In the genomic region with DNA sequence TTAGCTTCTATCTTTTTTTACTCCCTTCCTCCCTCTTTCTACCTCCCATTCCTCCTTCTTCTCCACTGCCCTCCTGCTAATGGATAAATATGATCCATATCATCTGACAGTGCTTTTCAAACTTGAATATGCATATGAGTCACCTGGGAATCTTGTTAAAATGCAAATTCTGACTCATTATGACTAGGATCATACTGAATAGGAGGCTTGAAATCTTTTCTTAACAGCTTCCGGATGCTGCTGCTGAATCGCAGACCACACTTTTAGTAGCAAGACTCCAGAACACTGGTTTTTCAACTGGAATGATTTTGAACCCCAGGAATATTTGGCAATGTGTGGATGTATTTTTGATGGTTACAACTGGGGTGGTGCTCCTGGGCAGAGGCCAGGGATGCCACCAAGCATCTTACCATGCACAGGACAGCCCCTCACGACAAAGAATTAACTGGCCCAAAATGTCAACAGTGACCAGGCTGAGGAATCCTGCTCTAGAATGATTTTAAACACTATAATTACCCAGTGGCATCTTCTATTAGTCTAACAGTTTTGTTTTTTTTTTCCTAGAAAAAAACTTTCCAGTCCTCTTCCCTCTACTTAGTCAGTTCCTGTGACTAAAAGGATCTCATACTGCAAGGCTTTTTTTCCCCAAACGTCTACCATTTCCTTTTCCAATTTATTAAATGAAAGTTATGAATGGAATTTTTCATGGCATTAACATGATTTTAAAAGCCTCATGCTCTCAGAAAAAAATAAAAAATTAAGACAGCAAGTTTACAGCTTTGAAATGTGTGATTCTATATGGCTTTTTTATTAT, we compare ENCODE assay signal across 2 cellular contexts.
TF ChIP-seq lines count a peak whose summit lies in the region.

No MANE protein-coding gene starts in this region.

TF ChIP-seq in H1, 55 proteins besides CTCF, POLR2A, EP300 and RAD21:
- no peak for TF ChIP-seq BACH1 (IDR thresholded peaks at IDR 0.05; ENCODE audit: low read length)
- TF ChIP-seq TEAD4 (IDR thresholded peaks at IDR 0.05; ENCODE audit: low read depth, low read length): no peak
- TF ChIP-seq KDM5A (IDR thresholded peaks at IDR 0.05; ENCODE audit: low read length): no peak
- TF ChIP-seq CEBPB (IDR thresholded peaks at IDR 0.05; ENCODE audit: low read depth, low read length): no peak
- TF ChIP-seq ASH2L (IDR thresholded peaks at IDR 0.05; ENCODE audit: low read length): no peak

TF ChIP-seq in neural cell, 6 proteins besides CTCF, POLR2A, EP300 and RAD21:
- TF ChIP-seq TAF1 (IDR thresholded peaks at IDR 0.05; ENCODE audit: low read depth) (no peak), POLR2AphosphoS5 (IDR thresholded peaks at IDR 0.05) (no peak), MXI1 (conservative IDR thresholded peaks at IDR 0.05; ENCODE audit: poor library complexity, severe bottlenecking) (no peak), EZH2 (IDR thresholded peaks at IDR 0.05; ENCODE audit: borderline replicate concordance, insufficient read depth, low read length, poor library complexity, severe bottlenecking) (no peak), SMC3 (conservative IDR thresholded peaks at IDR 0.05; ENCODE audit: poor library complexity) (no peak)
- TF ChIP-seq, protein P1, sequence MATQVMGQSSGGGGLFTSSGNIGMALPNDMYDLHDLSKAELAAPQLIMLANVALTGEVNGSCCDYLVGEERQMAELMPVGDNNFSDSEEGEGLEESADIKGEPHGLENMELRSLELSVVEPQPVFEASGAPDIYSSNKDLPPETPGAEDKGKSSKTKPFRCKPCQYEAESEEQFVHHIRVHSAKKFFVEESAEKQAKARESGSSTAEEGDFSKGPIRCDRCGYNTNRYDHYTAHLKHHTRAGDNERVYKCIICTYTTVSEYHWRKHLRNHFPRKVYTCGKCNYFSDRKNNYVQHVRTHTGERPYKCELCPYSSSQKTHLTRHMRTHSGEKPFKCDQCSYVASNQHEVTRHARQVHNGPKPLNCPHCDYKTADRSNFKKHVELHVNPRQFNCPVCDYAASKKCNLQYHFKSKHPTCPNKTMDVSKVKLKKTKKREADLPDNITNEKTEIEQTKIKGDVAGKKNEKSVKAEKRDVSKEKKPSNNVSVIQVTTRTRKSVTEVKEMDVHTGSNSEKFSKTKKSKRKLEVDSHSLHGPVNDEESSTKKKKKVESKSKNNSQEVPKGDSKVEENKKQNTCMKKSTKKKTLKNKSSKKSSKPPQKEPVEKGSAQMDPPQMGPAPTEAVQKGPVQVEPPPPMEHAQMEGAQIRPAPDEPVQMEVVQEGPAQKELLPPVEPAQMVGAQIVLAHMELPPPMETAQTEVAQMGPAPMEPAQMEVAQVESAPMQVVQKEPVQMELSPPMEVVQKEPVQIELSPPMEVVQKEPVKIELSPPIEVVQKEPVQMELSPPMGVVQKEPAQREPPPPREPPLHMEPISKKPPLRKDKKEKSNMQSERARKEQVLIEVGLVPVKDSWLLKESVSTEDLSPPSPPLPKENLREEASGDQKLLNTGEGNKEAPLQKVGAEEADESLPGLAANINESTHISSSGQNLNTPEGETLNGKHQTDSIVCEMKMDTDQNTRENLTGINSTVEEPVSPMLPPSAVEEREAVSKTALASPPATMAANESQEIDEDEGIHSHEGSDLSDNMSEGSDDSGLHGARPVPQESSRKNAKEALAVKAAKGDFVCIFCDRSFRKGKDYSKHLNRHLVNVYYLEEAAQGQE (IDR thresholded peaks at IDR 0.05; ENCODE audit: borderline replicate concordance): no peak
TF ChIP-seq in neural cell: peak in this region for 0.
